37 cellular contexts compared by ENCODE assay signal in genomic region chr9:116137010-116137409, GRCh38. TPM values are rescaled to one million over a fixed set of nuclear protein-coding genes. Genes with fewer than 3 reads are reported as not detected.
"Had no signal": no experiment of that assay in that cellular context is flagged by ENCODE, and none has a peak within 500 bp of the region (broad histone marks: within the 10 kb centered on the region; RNA-seq: fewer than 3 reads in every experiment).

No MANE protein-coding gene starts in this region.

- H3K4me3 Mint-ChIP-seq: activated B cell treated with CpG ODN at 0.5 μM for 24 hours; activated CD4-positive, alpha-beta memory T cell treated with anti-CD3 and anti-CD28 coated beads for 36 hours; activated CD4-positive, alpha-beta T cell treated with anti-CD3 and anti-CD28 coated beads, Interleukin-2, amount 10 ng/mL, durations not matched to agents 24 days and 14 days; activated CD8-positive, alpha-beta T cell treated with anti-CD3 and anti-CD28 coated beads for 36 hours; activated naive CD4-positive, alpha-beta T cell treated with anti-CD3 and anti-CD28 coated beads, Interleukin-2, amount 10 ng/mL, durations not matched to agents 7 days and 5 days; activated naive CD4-positive, alpha-beta T cell treated with anti-CD3 and anti-CD28 coated beads, Interleukin-2, amount 50 U/mL, for 24 hours; activated naive CD8-positive, alpha-beta T cell; activated naive CD8-positive, alpha-beta T cell treated with anti-CD3 and anti-CD28 coated beads, Interleukin-2, amount 10 ng/mL, durations not matched to agents 7 days and 5 days; activated naive CD8-positive, alpha-beta T cell treated with anti-CD3 and anti-CD28 coated beads, Interleukin-2, amount 50 U/mL, for 24 hours; brain; central memory CD8-positive, alpha-beta T cell; T-helper 1 cell treated with Interleukin-12 subunit alpha and Interleukin-12 subunit beta and Interleukin-4 antibody, amounts not matched to agents 30 μg/mL and 1 μg/mL, for 36 hours; T-helper 2 cell treated with Interferon-gamma antibody and Interleukin-4, amounts not matched to agents 5 μg/mL and 100 μg/mL, for 36 hours had no signal

- H3K27ac Mint-ChIP-seq: activated B cell treated with CpG ODN at 0.5 μM for 24 hours; activated CD4-positive, alpha-beta memory T cell treated with anti-CD3 and anti-CD28 coated beads for 36 hours; activated CD4-positive, alpha-beta T cell treated with anti-CD3 and anti-CD28 coated beads, Interleukin-2, amount 10 ng/mL, durations not matched to agents 24 days and 14 days; activated CD8-positive, alpha-beta T cell treated with anti-CD3 and anti-CD28 coated beads for 36 hours; activated naive CD4-positive, alpha-beta T cell treated with anti-CD3 and anti-CD28 coated beads, Interleukin-2, amount 10 ng/mL, durations not matched to agents 7 days and 5 days; activated naive CD4-positive, alpha-beta T cell treated with anti-CD3 and anti-CD28 coated beads, Interleukin-2, amount 50 U/mL, for 24 hours; activated naive CD8-positive, alpha-beta T cell; activated naive CD8-positive, alpha-beta T cell treated with anti-CD3 and anti-CD28 coated beads, Interleukin-2, amount 10 ng/mL, durations not matched to agents 7 days and 5 days; activated naive CD8-positive, alpha-beta T cell treated with anti-CD3 and anti-CD28 coated beads, Interleukin-2, amount 50 U/mL, for 24 hours; activated T-helper 2 cell treated with anti-CD3 and anti-CD28 coated beads, Interferon-gamma antibody, Interleukin-2, Interleukin-4, amounts not matched to agents 10 μg/mL and 5 μg/mL and 100 μg/mL, durations not matched to agents 14 hours and 24 hours and 36 hours; brain; T-helper 1 cell treated with Interleukin-12 subunit alpha and Interleukin-12 subunit beta and Interleukin-4 antibody, amounts not matched to agents 30 μg/mL and 1 μg/mL, for 36 hours; T-helper 2 cell treated with Interferon-gamma antibody and Interleukin-4, amounts not matched to agents 5 μg/mL and 100 μg/mL, for 36 hours had no signal

- H3K27me3 ChIP-seq: ascending aorta, cardiac muscle cell had no signal

- FAIRE-seq: TTC549 had no signal

- DNase-seq: activated B cell treated with CpG ODN at 0.5 μM for 24 hours; activated CD4-positive, alpha-beta memory T cell treated with anti-CD3 and anti-CD28 coated beads for 36 hours; activated CD4-positive, alpha-beta T cell treated with anti-CD3 and anti-CD28 coated beads for 4 hours; activated CD4-positive, alpha-beta T cell treated with anti-CD3 and anti-CD28 coated beads, Interleukin-2, amount 10 ng/mL, durations not matched to agents 24 days and 14 days; activated CD4-positive, alpha-beta T cell treated with anti-CD3 and anti-CD28 coated beads, Interleukin-2, amount 50 U/mL, for 1 hour; activated CD4-positive, alpha-beta T cell treated with anti-CD3 and anti-CD28 coated beads, Interleukin-2, amount 50 U/mL, for 4 hours; activated CD4-positive, CD25-positive, alpha-beta regulatory T cell treated with anti-CD3 and anti-CD28 coated beads, Interleukin-2, amount 50 U/mL, for 72 hours; activated CD8-positive, alpha-beta memory T cell treated with anti-CD3 and anti-CD28 coated beads, Interleukin-2, amount 50 U/mL, for 4 hours; activated CD8-positive, alpha-beta T cell treated with anti-CD3 and anti-CD28 coated beads for 36 hours; activated effector memory CD4-positive, alpha-beta T cell treated with Interleukin-2 at 50 U/mL for 16 hours; activated gamma-delta T cell; activated naive CD4-positive, alpha-beta T cell treated with anti-CD3 and anti-CD28 coated beads, Interleukin-2, amount 10 ng/mL, durations not matched to agents 7 days and 5 days; activated naive CD4-positive, alpha-beta T cell treated with Interleukin-2 at 50 U/mL for 16 hours; activated naive CD8-positive, alpha-beta T cell treated with anti-CD3 and anti-CD28 coated beads, Interleukin-2, amount 10 ng/mL, durations not matched to agents 7 days and 5 days; activated naive CD8-positive, alpha-beta T cell treated with anti-CD3 and anti-CD28 coated beads, Interleukin-2, amount 50 U/mL, for 24 hours; activated T-cell treated with anti-CD3 and anti-CD28 coated beads for 4 hours; activated T-cell treated with anti-CD3 and anti-CD28 coated beads, Interleukin-2, amount 50 U/mL, for 1 hour; activated T-cell treated with anti-CD3 and anti-CD28 coated beads, Interleukin-2, amount 50 U/mL, for 48 hours; amygdala; anterior cingulate cortex; caudate nucleus; cerebellar nuclear complex; T-helper 1 cell; T-helper 2 cell; T-helper 9 cell had no signal

- H3K4me1 Mint-ChIP-seq: activated B cell treated with CpG ODN at 0.5 μM for 24 hours; activated CD4-positive, alpha-beta T cell treated with anti-CD3 and anti-CD28 coated beads, Interleukin-2, amount 10 ng/mL, durations not matched to agents 24 days and 14 days; activated naive CD4-positive, alpha-beta T cell treated with anti-CD3 and anti-CD28 coated beads, Interleukin-2, amount 10 ng/mL, durations not matched to agents 7 days and 5 days; activated naive CD4-positive, alpha-beta T cell treated with anti-CD3 and anti-CD28 coated beads, Interleukin-2, amount 50 U/mL, for 24 hours; activated naive CD8-positive, alpha-beta T cell treated with anti-CD3 and anti-CD28 coated beads, Interleukin-2, amount 10 ng/mL, durations not matched to agents 7 days and 5 days; activated naive CD8-positive, alpha-beta T cell treated with anti-CD3 and anti-CD28 coated beads, Interleukin-2, amount 50 U/mL, for 24 hours; brain; central memory CD8-positive, alpha-beta T cell had no signal

- H3K36me3 ChIP-seq: ascending aorta, cardiac muscle cell had no signal

- H3K27ac ChIP-seq: ascending aorta, cardiac muscle cell, VCaP had no signal

- H3K4me1 ChIP-seq: ascending aorta had no signal

- H3K27me3 Mint-ChIP-seq: activated B cell treated with CpG ODN at 0.5 μM for 24 hours; activated CD4-positive, alpha-beta T cell treated with anti-CD3 and anti-CD28 coated beads, Interleukin-2, amount 10 ng/mL, durations not matched to agents 24 days and 14 days; activated CD8-positive, alpha-beta T cell treated with anti-CD3 and anti-CD28 coated beads for 36 hours; activated naive CD4-positive, alpha-beta T cell treated with anti-CD3 and anti-CD28 coated beads, Interleukin-2, amount 10 ng/mL, durations not matched to agents 7 days and 5 days; activated naive CD4-positive, alpha-beta T cell treated with anti-CD3 and anti-CD28 coated beads, Interleukin-2, amount 50 U/mL, for 24 hours; activated naive CD8-positive, alpha-beta T cell treated with anti-CD3 and anti-CD28 coated beads, Interleukin-2, amount 10 ng/mL, durations not matched to agents 7 days and 5 days; activated naive CD8-positive, alpha-beta T cell treated with anti-CD3 and anti-CD28 coated beads, Interleukin-2, amount 50 U/mL, for 24 hours; central memory CD8-positive, alpha-beta T cell had no signal

- ATAC-seq: activated CD8-positive, alpha-beta T cell treated with anti-CD3 and anti-CD28 coated beads for 36 hours; activated naive CD8-positive, alpha-beta T cell treated with anti-CD3 and anti-CD28 coated beads, Interleukin-2, amount 50 U/mL, for 24 hours had no signal

- H3K4me3 ChIP-seq: ascending aorta, cardiac muscle cell had no signal

- H3K36me3 Mint-ChIP-seq: activated CD4-positive, alpha-beta memory T cell treated with anti-CD3 and anti-CD28 coated beads for 36 hours; activated naive CD4-positive, alpha-beta T cell treated with anti-CD3 and anti-CD28 coated beads, Interleukin-2, amount 10 ng/mL, durations not matched to agents 7 days and 5 days; activated naive CD4-positive, alpha-beta T cell treated with anti-CD3 and anti-CD28 coated beads, Interleukin-2, amount 50 U/mL, for 24 hours; activated naive CD8-positive, alpha-beta T cell; activated naive CD8-positive, alpha-beta T cell treated with anti-CD3 and anti-CD28 coated beads, Interleukin-2, amount 10 ng/mL, durations not matched to agents 7 days and 5 days; brain had no signal

- H3K9me3 ChIP-seq: ascending aorta had no signal

- H3K9me3 Mint-ChIP-seq: activated CD4-positive, alpha-beta T cell treated with anti-CD3 and anti-CD28 coated beads, Interleukin-2, amount 10 ng/mL, durations not matched to agents 24 days and 14 days; activated T-helper 2 cell treated with anti-CD3 and anti-CD28 coated beads, Interferon-gamma antibody, Interleukin-2, Interleukin-4, amounts not matched to agents 10 μg/mL and 5 μg/mL and 100 μg/mL, durations not matched to agents 14 hours and 24 hours and 36 hours; brain; T-helper 2 cell treated with Interferon-gamma antibody and Interleukin-4, amounts not matched to agents 5 μg/mL and 100 μg/mL, for 36 hours had no signal

RNA-seq across cellular contexts. Expression of gene PAPPA, which starts 16.6 kb away (rescaled TPM):
- total RNA-seq: activated B cell treated with CpG ODN at 0.5 μM for 24 hours; activated CD4-positive, alpha-beta memory T cell treated with anti-CD3 and anti-CD28 coated beads for 36 hours; activated CD4-positive, alpha-beta T cell treated with anti-CD3 and anti-CD28 coated beads, Interleukin-2, amount 10 ng/mL, durations not matched to agents 24 days and 14 days; activated CD8-positive, alpha-beta memory T cell treated with anti-CD3 and anti-CD28 coated beads for 36 hours; activated CD8-positive, alpha-beta T cell treated with anti-CD3 and anti-CD28 coated beads for 36 hours; activated naive CD8-positive, alpha-beta T cell treated with anti-CD3 and anti-CD28 coated beads, Interleukin-2, amount 10 ng/mL, durations not matched to agents 7 days and 5 days; activated T-helper 2 cell treated with anti-CD3 and anti-CD28 coated beads, Interferon-gamma antibody, Interleukin-2, Interleukin-4, amounts not matched to agents 10 μg/mL and 5 μg/mL and 100 μg/mL, durations not matched to agents 14 hours and 24 hours and 36 hours had no signal
